Comparison of ENCODE assay signal across 8 cellular contexts in genomic region chr2:46062637-46063412, GRCh38.
DNase-seq lines count a peak whose midpoint lies in the region; ATAC-seq and TF ChIP-seq lines count a peak whose summit lies in the region.

No MANE protein-coding gene starts in this region.

- no peak for TF ChIP-seq POLR2A in adrenal gland (IDR thresholded peaks at IDR 0.05)

- CTCF ChIA-PET in T-cell (lab: Charles Lee), result interaction anchor here (0.5 to 1.7 kb wide), 53 partner anchors 8 to 1395 kb away, joined by 3 to 16 read pairs (median 4); no protein-coding TSS in a partner anchor

- H3K27ac Mint-ChIP-seq in T-cell, result no peak overlapping the region

- H3K36me3 ChIP-seq in adrenal gland (replicated peaks in 1 of 2), result no peaks in the 10 kb centered on the region

- TF ChIP-seq CTCF in GM10266 (IDR thresholded peaks at IDR 0.05; ENCODE audit: control insufficient read depth, insufficient read depth, low read depth, missing control alignments) (peak; percentile 96), adrenal gland (IDR thresholded peaks at IDR 0.05) (peak; percentile 80 to 90 (median 88))

- peaks cover 0 to 14% (median 5%) of the 10 kb centered on the region in 3 donors for H3K4me1 Mint-ChIP-seq in T-cell

- H3K4me3 Mint-ChIP-seq in T-cell, result no peak overlapping the region

- ATAC-seq in T-cell (replicated peaks in 1 of 4), result peak in 2 of 4 experiments; percentile 43 to 53
- peak; percentile 82 for ATAC-seq in left ventricle myocardium superior
- ATAC-seq in GM19452 (IDR thresholded peaks at IDR 0.05; ENCODE audit: unreplicated experiment), result no peak
- no peak for ATAC-seq in HG03139 (IDR thresholded peaks at IDR 0.05; ENCODE audit: unreplicated experiment)

- POLR2A ChIA-PET in T-cell (lab: Charles Lee), result interaction anchor here (0.6 to 0.7 kb wide), 7 partner anchors 11 to 1747 kb away, joined by 3 to 8 read pairs (median 4); no protein-coding TSS in a partner anchor

- H3K27me3 Mint-ChIP-seq in T-cell, result peaks cover 4 to 5% of the 10 kb centered on the region in 2 donors

- intact Hi-C loops in adrenal gland (cut with DNase I), result loop anchor here (5.0 to 10.0 kb wide), 4 partner anchors 232 to 394 kb away; partner anchors contain the start of gene EPAS1 (in 1 of the 2)
- intact Hi-C loops in left ventricle myocardium superior (cut with micrococcal nuclease), result no loop called here

- H3K9me3 ChIP-seq in adrenal gland (replicated peaks in 1 of 3), result no peaks in the 10 kb centered on the region

- H3K9me3 Mint-ChIP-seq in T-cell, result no peaks in the 10 kb centered on the region

- WGBS in adrenal gland, 4 donors, result 38 to 42% (median 41%) methylated on average over 15 of the region's 15 CpGs

- H3K4me3 ChIP-seq in adrenal gland, result no peak overlapping the region

- peak overlapping the region in 1 of 5 donors; percentile 24 for H3K27ac ChIP-seq in adrenal gland

- H3K27me3 ChIP-seq in adrenal gland, result no peaks in the 10 kb centered on the region

- peaks cover 2% of the 10 kb centered on the region for H3K36me3 Mint-ChIP-seq in T-cell

- H3K4me1 ChIP-seq in adrenal gland (replicated peaks in 1 of 2), result peaks cover 0 to 8% of the 10 kb centered on the region in 2 donors

- peak; percentile 59 for DNase-seq in GM10266 (ENCODE audit: extremely low spot score)
- DNase-seq in NCI-H1417 (lab: John Stamatoyannopoulos, UW), result peak; percentile 78 to 91 (median 86)
- DNase-seq in T-cell, result peak; percentile 14 to 72 (median 51)
- DNase-seq in adrenal gland, result peak; percentile 69 to 93 (median 81)
- DNase-seq in left ventricle myocardium superior, result peak; percentile 75
- peak; percentile 75 for DNase-seq in retina
